ENCODE assay signal across 24 cellular contexts in genomic region chr14:102633906-102634595, GRCh38. TPM values are rescaled to one million over a fixed set of nuclear protein-coding genes. Genes with fewer than 3 reads are reported as not detected.
DNase-seq lines count a peak whose midpoint lies in the region; ATAC-seq and TF ChIP-seq lines count a peak whose summit lies in the region.
"Had no signal": no experiment of that assay in that cellular context is flagged by ENCODE, and none has a peak within 500 bp of the region (broad histone marks: within the 10 kb centered on the region; RNA-seq: fewer than 3 reads in every experiment).

No MANE protein-coding gene starts in this region.

- intact Hi-C loops in activated CD4-positive, alpha-beta T cell treated with anti-CD3 and anti-CD28 coated beads for 36 hours (cut with DNase I, micrococcal nuclease), result loop anchor here in 1 of 2 experiments (2.0 kb wide), 1 partner anchor 39 kb away; no protein-coding TSS in a partner anchor
- intact Hi-C loops in A673 (cut with micrococcal nuclease; ENCODE audit: unreplicated experiment), result no loop called here

- no peak overlapping the region for H3K27ac Mint-ChIP-seq in activated CD4-positive, alpha-beta T cell treated with anti-CD3 and anti-CD28 coated beads for 36 hours
- no peak overlapping the region for H3K27ac Mint-ChIP-seq in activated CD4-positive, alpha-beta T cell treated with anti-CD3 and anti-CD28 coated beads, Interleukin-2, amount 10 ng/mL, durations not matched to agents 7 days and 5 days
- H3K27ac Mint-ChIP-seq in activated T-cell treated with anti-CD3 and anti-CD28 coated beads, Interleukin-2, amount 50 U/mL, for 72 hours, result no peak overlapping the region
- H3K27ac Mint-ChIP-seq: B cell, IgD-negative memory B cell, type B pancreatic cell, WTC11 had no signal

- H3K27me3 ChIP-seq in A673 (replicated peaks; ENCODE audit: insufficient read depth, low read depth, low read length, poor library complexity), result no peaks in the 10 kb centered on the region
- H3K27me3 ChIP-seq: colonic mucosa, foreskin keratinocyte, right lobe of liver had no signal

- H3K9me3 ChIP-seq in A673 (ENCODE audit: low read depth, low read length, poor library complexity, severe bottlenecking), result no peaks in the 10 kb centered on the region
- H3K9me3 ChIP-seq: Caco-2, colonic mucosa, right lobe of liver had no signal

- no peak overlapping the region for H3K4me3 Mint-ChIP-seq in activated CD4-positive, alpha-beta T cell treated with anti-CD3 and anti-CD28 coated beads for 36 hours
- H3K4me3 Mint-ChIP-seq in activated CD4-positive, alpha-beta T cell treated with anti-CD3 and anti-CD28 coated beads, Interleukin-2, amount 10 ng/mL, durations not matched to agents 7 days and 5 days, result no peak overlapping the region
- H3K4me3 Mint-ChIP-seq in activated T-cell treated with anti-CD3 and anti-CD28 coated beads, Interleukin-2, amount 50 U/mL, for 72 hours, result no peak overlapping the region
- H3K4me3 Mint-ChIP-seq: B cell, IgD-negative memory B cell, neural crest cell, type B pancreatic cell, WTC11 had no signal

- H3K9me3 Mint-ChIP-seq in activated CD4-positive, alpha-beta T cell treated with anti-CD3 and anti-CD28 coated beads for 36 hours (ENCODE audit: low read depth), result no peaks in the 10 kb centered on the region
- H3K9me3 Mint-ChIP-seq in activated CD4-positive, alpha-beta T cell treated with anti-CD3 and anti-CD28 coated beads, Interleukin-2, amount 10 ng/mL, durations not matched to agents 7 days and 5 days, result no peaks in the 10 kb centered on the region
- no peaks in the 10 kb centered on the region for H3K9me3 Mint-ChIP-seq in activated T-cell treated with anti-CD3 and anti-CD28 coated beads, Interleukin-2, amount 50 U/mL, for 72 hours
- H3K9me3 Mint-ChIP-seq: IgD-negative memory B cell, neural crest cell, type B pancreatic cell, WTC11 had no signal

- DNase-seq in activated CD4-positive, alpha-beta T cell treated with anti-CD3 and anti-CD28 coated beads for 36 hours, result peak; percentile 52
- DNase-seq in activated CD4-positive, alpha-beta T cell treated with anti-CD3 and anti-CD28 coated beads, Interleukin-2, amount 10 ng/mL, durations not matched to agents 7 days and 5 days, result no peak
- no peak for DNase-seq in A673 (ENCODE audit: low spot score)
- peak; percentile 29 to 39 for DNase-seq in activated T-cell treated with anti-CD3 and anti-CD28 coated beads, Interleukin-2, amount 50 U/mL, for 72 hours
- no peak for DNase-seq in AG20443 (ENCODE audit: low spot score)
- no peak for DNase-seq in KG1 (lab: John Stamatoyannopoulos, UW)
- no peak for DNase-seq in A172 (ENCODE audit: low spot score)
- DNase-seq: activated gamma-delta T cell treated with Interleukin-2 at 50 U/mL for 16 hours; Caco-2; colonic mucosa; effector memory CD4-positive, alpha-beta T cell; foreskin keratinocyte; NCI-H1105; NCI-H1930; NCI-H774; right lobe of liver; stimulated activated CD4-positive, alpha-beta T cell treated with anti-CD3 and anti-CD28 coated beads, Interleukin-12 subunit alpha, Interleukin-12 subunit beta, amount 100 ng/mL, for 4 hours; T-helper 9 cell had no signal

- peaks cover 19% of the 10 kb centered on the region for H3K4me1 Mint-ChIP-seq in activated CD4-positive, alpha-beta T cell treated with anti-CD3 and anti-CD28 coated beads for 36 hours
- peaks cover 12% of the 10 kb centered on the region for H3K4me1 Mint-ChIP-seq in activated CD4-positive, alpha-beta T cell treated with anti-CD3 and anti-CD28 coated beads, Interleukin-2, amount 10 ng/mL, durations not matched to agents 7 days and 5 days
- peaks cover 19% of the 10 kb centered on the region for H3K4me1 Mint-ChIP-seq in activated T-cell treated with anti-CD3 and anti-CD28 coated beads, Interleukin-2, amount 50 U/mL, for 72 hours (ENCODE audit: low read depth)

- H3K36me3 Mint-ChIP-seq in activated CD4-positive, alpha-beta T cell treated with anti-CD3 and anti-CD28 coated beads for 36 hours (ENCODE audit: low read depth), result peaks cover 2% of the 10 kb centered on the region
- H3K36me3 Mint-ChIP-seq in activated CD4-positive, alpha-beta T cell treated with anti-CD3 and anti-CD28 coated beads, Interleukin-2, amount 10 ng/mL, durations not matched to agents 7 days and 5 days (ENCODE audit: low read depth), result no peaks in the 10 kb centered on the region
- peaks cover 0 to 3% of the 10 kb centered on the region in 2 donors for H3K36me3 Mint-ChIP-seq in activated T-cell treated with anti-CD3 and anti-CD28 coated beads, Interleukin-2, amount 50 U/mL, for 72 hours (ENCODE audit: insufficient read depth in 2 of 2)
- H3K36me3 Mint-ChIP-seq: IgD-negative memory B cell, WTC11 had no signal

- no peak for TF ChIP-seq CTCF in A673 (conservative IDR thresholded peaks at IDR 0.05; ENCODE audit: low read depth, low read length)

- no peaks in the 10 kb centered on the region for H3K27me3 Mint-ChIP-seq in activated CD4-positive, alpha-beta T cell treated with anti-CD3 and anti-CD28 coated beads for 36 hours
- no peaks in the 10 kb centered on the region for H3K27me3 Mint-ChIP-seq in activated CD4-positive, alpha-beta T cell treated with anti-CD3 and anti-CD28 coated beads, Interleukin-2, amount 10 ng/mL, durations not matched to agents 7 days and 5 days
- H3K27me3 Mint-ChIP-seq in activated T-cell treated with anti-CD3 and anti-CD28 coated beads, Interleukin-2, amount 50 U/mL, for 72 hours (ENCODE audit: low read depth), result no peaks in the 10 kb centered on the region
- H3K27me3 Mint-ChIP-seq: B cell, IgD-negative memory B cell, type B pancreatic cell had no signal

- ATAC-seq in activated CD4-positive, alpha-beta T cell treated with anti-CD3 and anti-CD28 coated beads for 36 hours, result peak; percentile 83
- peak; percentile 51 for ATAC-seq in HG02610 (IDR thresholded peaks at IDR 0.05; ENCODE audit: unreplicated experiment)
- peak; percentile 81 to 94 for ATAC-seq in activated T-cell treated with anti-CD3 and anti-CD28 coated beads, Interleukin-2, amount 50 U/mL, for 72 hours (replicated peaks in 1 of 2)
- ATAC-seq: foreskin keratinocyte, right lobe of liver, WTC11 had no signal

- CTCF ChIA-PET in activated CD4-positive, alpha-beta T cell treated with anti-CD3 and anti-CD28 coated beads for 36 hours (lab: Charles Lee), result interaction anchor here (0.7 to 0.8 kb wide), 2 partner anchors 18 to 106 kb away, joined by 3 read pairs; no protein-coding TSS in a partner anchor
- CTCF ChIA-PET in activated CD4-positive, alpha-beta T cell treated with anti-CD3 and anti-CD28 coated beads, Interleukin-2, amount 10 ng/mL, durations not matched to agents 7 days and 5 days (lab: Charles Lee), result interaction anchor here (0.6 kb wide), 1 partner anchor 18 kb away, joined by 3 read pairs; no protein-coding TSS in a partner anchor
- CTCF ChIA-PET in A673 (lab: Charles Lee), result no interaction called here

- BruUV-seq in A673 (replicated peaks; lab: Mats Ljungman, UMichigan), result no TSS peak

- no peak overlapping the region for H3K4me3 ChIP-seq in A673 (ENCODE audit: low read depth, low read length, poor library complexity, severe bottlenecking)
- H3K4me3 ChIP-seq: colonic mucosa, right lobe of liver had no signal

- H3K27ac ChIP-seq in A673 (ENCODE audit: low read depth, low read length, poor library complexity, severe bottlenecking), result peak overlapping the region; percentile 53
- H3K27ac ChIP-seq: colonic mucosa, foreskin keratinocyte, right lobe of liver had no signal

- POLR2A ChIA-PET in activated CD4-positive, alpha-beta T cell treated with anti-CD3 and anti-CD28 coated beads for 36 hours (lab: Charles Lee), result interaction anchor here (0.8 kb wide), 1 partner anchor 272 kb away, joined by 3 read pairs; no protein-coding TSS in a partner anchor
- POLR2A ChIA-PET in activated CD4-positive, alpha-beta T cell treated with anti-CD3 and anti-CD28 coated beads, Interleukin-2, amount 10 ng/mL, durations not matched to agents 7 days and 5 days (lab: Charles Lee), result no interaction called here
- POLR2A ChIA-PET in A673 (lab: Charles Lee; ENCODE audit: low non-redundant PET), result no interaction called here

- peaks cover 23% of the 10 kb centered on the region for H3K4me1 ChIP-seq in A673 (ENCODE audit: insufficient read depth, low read length, poor library complexity, severe bottlenecking)
- H3K4me1 ChIP-seq: foreskin keratinocyte, right lobe of liver had no signal

- H3K36me3 ChIP-seq in A673 (ENCODE audit: insufficient read depth, low read length, poor library complexity, severe bottlenecking), result peaks cover 16% of the 10 kb centered on the region
- H3K36me3 ChIP-seq: colonic mucosa, right lobe of liver had no signal

RNA-seq across cellular contexts. Expression of gene RCOR1, which starts 41.6 kb away (rescaled TPM):
- 10 to 100 TPM; 14.8 to 15.3 TPM for total RNA-seq in activated CD4-positive, alpha-beta T cell treated with anti-CD3 and anti-CD28 coated beads for 36 hours
- 10 to 100 TPM; 21.7 to 23.7 TPM for total RNA-seq in activated CD4-positive, alpha-beta T cell treated with anti-CD3 and anti-CD28 coated beads, Interleukin-2, amount 10 ng/mL, durations not matched to agents 7 days and 5 days
- 97.8 and 102 TPM in 2 replicates for total RNA-seq in A673 (2021)
- 10 to 100 TPM; 19.5 to 21.3 TPM for total RNA-seq in activated T-cell treated with anti-CD3 and anti-CD28 coated beads, Interleukin-2, amount 50 U/mL, for 72 hours
- total RNA-seq in A172 (2014; rRNA removed; shearing (Covaris generic)), result 11.1 and 11.4 TPM in 2 replicates

Comparison
In these comparisons a context has a peak if more than half of its experiments do, and no peak if none do; other contexts are left out.
1. DNase-seq: peak in activated CD4-positive, alpha-beta T cell treated with anti-CD3 and anti-CD28 coated beads for 36 hours (single experiment) and activated T-cell treated with anti-CD3 and anti-CD28 coated beads, Interleukin-2, amount 50 U/mL, for 72 hours (2 of 2); none in activated CD4-positive, alpha-beta T cell treated with anti-CD3 and anti-CD28 coated beads, Interleukin-2, amount 10 ng/mL, durations not matched to agents 7 days and 5 days (single experiment), A673 (single experiment), AG20443 (single experiment), KG1 (single experiment) and A172 (single experiment).
2. Peak in every context shown above with its lines, with median percentiles within 50 percentile points of each other: ATAC-seq.